Comparison of ENCODE assay signal across 17 cellular contexts in genomic region chr7:96304573-96304972, GRCh38.
DNase-seq lines count a peak whose midpoint lies in the region; ATAC-seq and TF ChIP-seq lines count a peak whose summit lies in the region.
"Had no signal": no experiment of that assay in that cellular context is flagged by ENCODE, and none has a peak within 500 bp of the region (broad histone marks: within the 10 kb centered on the region; RNA-seq: fewer than 3 reads in every experiment).

No MANE protein-coding gene starts in this region.

- H3K9me3 Mint-ChIP-seq in activated T-cell treated with anti-CD3 and anti-CD28 coated beads, Interleukin-2, amount 50 U/mL, for 24 hours = no peaks in the 10 kb centered on the region
- H3K9me3 Mint-ChIP-seq: T-cell had no signal

- peaks cover 9% of the 10 kb centered on the region for H3F3A ChIP-seq in Loucy (ENCODE audit: low read depth)

- TF ChIP-seq CTCF in Loucy (conservative IDR thresholded peaks at IDR 0.05; ENCODE audit: low read length) = no peak

- ATAC-seq in GM18861 (IDR thresholded peaks at IDR 0.05; ENCODE audit: unreplicated experiment) (no peak), GM18519 (IDR thresholded peaks at IDR 0.05; ENCODE audit: low FRiP score, unreplicated experiment) (no peak)
- ATAC-seq: Panc1, T-cell had no signal

- peaks cover 78% of the 10 kb centered on the region for H3K4me1 ChIP-seq in Loucy (ENCODE audit: insufficient read depth, low read length, poor library complexity, severe bottlenecking)

- H4K20me1 ChIP-seq in Loucy (ENCODE audit: insufficient read depth, low read length, poor library complexity, severe bottlenecking) = peaks cover 43% of the 10 kb centered on the region

- H2AFZ ChIP-seq in Loucy (ENCODE audit: low read length) = no peak overlapping the region

- H3K4me1 Mint-ChIP-seq in activated T-cell treated with anti-CD3 and anti-CD28 coated beads, Interleukin-2, amount 50 U/mL, for 24 hours (ENCODE audit: low read depth) = peaks cover 66% of the 10 kb centered on the region

- peaks cover 89% of the 10 kb centered on the region for H3K79me2 ChIP-seq in Loucy (ENCODE audit: insufficient read depth, low read length)

- no peaks in the 10 kb centered on the region for H3K27me3 Mint-ChIP-seq in activated T-cell treated with anti-CD3 and anti-CD28 coated beads, Interleukin-2, amount 50 U/mL, for 24 hours
- H3K27me3 Mint-ChIP-seq: T-cell had no signal

- peak overlapping the region; percentile 28 for H3K4me3 Mint-ChIP-seq in activated T-cell treated with anti-CD3 and anti-CD28 coated beads, Interleukin-2, amount 50 U/mL, for 24 hours
- H3K4me3 Mint-ChIP-seq: T-cell had no signal

- no peaks in the 10 kb centered on the region for H3K27me3 ChIP-seq in Loucy (ENCODE audit: insufficient read depth, low read length, poor library complexity, severe bottlenecking)
- H3K27me3 ChIP-seq: cardiac muscle cell, spleen had no signal

- H3K36me3 ChIP-seq in Loucy (ENCODE audit: insufficient read depth, low read length) = no peaks in the 10 kb centered on the region; the same call in 1 of the 2 replicates
- H3K36me3 ChIP-seq: cardiac muscle cell, spleen had no signal

- H3K4me2 ChIP-seq in Loucy (ENCODE audit: low read depth, low read length, poor library complexity, severe bottlenecking) = peak overlapping the region; percentile 67

- peaks cover 17% of the 10 kb centered on the region for H3K36me3 Mint-ChIP-seq in activated T-cell treated with anti-CD3 and anti-CD28 coated beads, Interleukin-2, amount 50 U/mL, for 24 hours (ENCODE audit: low read depth)

- DNase-seq in activated T-cell treated with anti-CD3 and anti-CD28 coated beads, Interleukin-2, amount 50 U/mL, for 24 hours = no peak
- no peak for DNase-seq in activated T-cell treated with anti-CD3 and anti-CD28 coated beads, Interleukin-2, amount 50 U/mL, for 48 hours
- DNase-seq in amniotic epithelial cell (ENCODE audit: low read depth) = peak; percentile 74
- peak; percentile 74 for DNase-seq in skeletal muscle cell (ENCODE audit: low read depth)
- no peak for DNase-seq in COLO829 (ENCODE audit: low spot score)
- DNase-seq: activated CD4-positive, CD25-positive, alpha-beta regulatory T cell treated with anti-CD3 and anti-CD28 coated beads, Interleukin-2, amount 50 U/mL, for 72 hours; activated effector memory CD4-positive, alpha-beta T cell treated with Interleukin-2 at 50 U/mL for 16 hours; effector CD8-positive, alpha-beta T cell; NCI-H1092; NCI-H446 treated with DMSO at 0.1 percent for 48 hours; spleen; T-cell had no signal

- H3K4me3 ChIP-seq in Loucy (ENCODE audit: low read length, poor library complexity, severe bottlenecking) (no peak overlapping the region), skeletal muscle cell (ENCODE audit: low read depth, low read length) (no peak overlapping the region)
- H3K4me3 ChIP-seq: cardiac muscle cell, spleen had no signal

- peak overlapping the region; percentile 88 for H3K27ac Mint-ChIP-seq in activated T-cell treated with anti-CD3 and anti-CD28 coated beads, Interleukin-2, amount 50 U/mL, for 24 hours

- no peaks in the 10 kb centered on the region for H3K9me2 ChIP-seq in Loucy (replicated peaks; ENCODE audit: low read depth, low read length)

- H3K9me3 ChIP-seq in Loucy (ENCODE audit: insufficient read depth, low read depth, low read length) = no peaks in the 10 kb centered on the region
- H3K9me3 ChIP-seq: spleen had no signal

- no peak overlapping the region for H3K9ac ChIP-seq in Loucy (ENCODE audit: low read depth, low read length, poor library complexity, severe bottlenecking)

Comparison
In these comparisons a context has a peak if more than half of its experiments do, and no peak if none do; other contexts are left out.
1. DNase-seq: peak in amniotic epithelial cell (single experiment) and skeletal muscle cell (single experiment); none in activated T-cell treated with anti-CD3 and anti-CD28 coated beads, Interleukin-2, amount 50 U/mL, for 24 hours (single experiment), activated T-cell treated with anti-CD3 and anti-CD28 coated beads, Interleukin-2, amount 50 U/mL, for 48 hours (0 of 2) and COLO829 (single experiment).